ENCODE assay signal across 14 cellular contexts in genomic region chr13:42280537-42280936, GRCh38.
"Had no signal": no experiment of that assay in that cellular context is flagged by ENCODE, and none has a peak within 500 bp of the region (broad histone marks: within the 10 kb centered on the region; RNA-seq: fewer than 3 reads in every experiment).

No MANE protein-coding gene starts in this region.

- FAIRE-seq: small intestine had no signal

- DNase-seq: activated CD4-positive, alpha-beta memory T cell treated with anti-CD3 and anti-CD28 coated beads for 36 hours; activated CD8-positive, alpha-beta memory T cell treated with anti-CD3 and anti-CD28 coated beads, Interleukin-2, amount 10 ng/mL, durations not matched to agents 7 days and 5 days; activated naive CD4-positive, alpha-beta T cell treated with anti-CD3 and anti-CD28 coated beads, Interleukin-2, amount 10 ng/mL, durations not matched to agents 7 days and 5 days; activated T-cell treated with anti-CD3 and anti-CD28 coated beads, Interleukin-2, amount 50 U/mL, for 24 hours; foreskin fibroblast; glutamatergic neuron; left cardiac atrium; mammary epithelial cell; naive thymus-derived CD8-positive, alpha-beta T cell; small intestine; stimulated activated CD4-positive, alpha-beta T cell treated with anti-CD3 and anti-CD28 coated beads, Interleukin-4, amount 100 ng/mL, for 4 hours; stimulated activated CD8-positive, alpha-beta memory T cell treated with anti-CD3 and anti-CD28 coated beads, Interleukin-4, amount 100 ng/mL, for 48 hours; stimulated activated naive CD8-positive, alpha-beta T cell treated with anti-CD3 and anti-CD28 coated beads, Interleukin-15, Interleukin-2, amounts not matched to agents 100 U/mL and 50 U/mL, for 24 hours had no signal

- H3K9me3 ChIP-seq: neutrophil had no signal

- H3K27me3 ChIP-seq: neutrophil had no signal

- H3K27ac ChIP-seq: neutrophil had no signal

- H3K36me3 ChIP-seq: neutrophil had no signal

- ATAC-seq: activated CD8-positive, alpha-beta memory T cell treated with anti-CD3 and anti-CD28 coated beads, Interleukin-2, amount 10 ng/mL, durations not matched to agents 7 days and 5 days; naive thymus-derived CD8-positive, alpha-beta T cell; stimulated activated naive CD8-positive, alpha-beta T cell treated with anti-CD3 and anti-CD28 coated beads, Interleukin-15, Interleukin-2, amounts not matched to agents 100 U/mL and 50 U/mL, for 24 hours had no signal
